In the genomic region with DNA sequence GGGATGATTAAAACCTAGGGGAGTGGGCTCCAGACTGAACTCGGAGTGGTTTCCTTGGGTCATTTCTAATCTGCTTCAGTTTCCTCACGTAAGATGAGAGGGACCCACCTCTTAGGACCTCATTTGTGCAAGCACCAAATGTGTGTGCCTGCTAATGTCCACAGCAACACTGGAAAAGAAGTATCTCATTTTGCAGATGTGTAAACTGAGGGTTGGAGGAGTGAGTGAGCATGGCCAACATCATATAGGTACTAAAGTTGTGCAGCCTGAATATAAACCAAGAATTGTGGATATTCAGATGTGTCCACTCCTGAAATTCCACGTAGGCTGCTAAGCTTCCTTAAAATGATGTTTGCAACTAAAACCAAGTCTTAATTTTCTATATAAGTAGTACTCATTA, we compare ENCODE assay signal across 9 cellular contexts. TPM values are rescaled to one million over a fixed set of nuclear protein-coding genes. Genes with fewer than 3 reads are reported as not detected.
DNase-seq lines count a peak whose midpoint lies in the region; TF ChIP-seq lines count a peak whose summit lies in the region.
"Had no signal": no experiment of that assay in that cellular context is flagged by ENCODE, and none has a peak within 500 bp of the region (broad histone marks: within the 10 kb centered on the region; RNA-seq: fewer than 3 reads in every experiment).

No MANE protein-coding gene starts in this region.

- H3K4me3 Mint-ChIP-seq in T-helper 1 cell treated with Interleukin-12 subunit alpha and Interleukin-12 subunit beta and Interleukin-4 antibody, amounts not matched to agents 30 μg/mL and 1 μg/mL, for 36 hours = no peak overlapping the region

- peaks cover 19% of the 10 kb centered on the region for H3K4me1 Mint-ChIP-seq in T-helper 1 cell treated with Interleukin-12 subunit alpha and Interleukin-12 subunit beta and Interleukin-4 antibody, amounts not matched to agents 30 μg/mL and 1 μg/mL, for 36 hours (ENCODE audit: low read depth)

- peak overlapping the region; percentile 47; the same call in 1 of the 2 replicates for H3K27ac ChIP-seq in VCaP
- H3K27ac ChIP-seq in layer of hippocampus (ENCODE audit: low read depth, low read length) = peak overlapping the region; percentile 60
- peak overlapping the region; percentile 46 for H3K27ac ChIP-seq in stomach smooth muscle (ENCODE audit: low read length)

- H3K27me3 ChIP-seq in layer of hippocampus (ENCODE audit: control insufficient read depth, insufficient read depth, low read length) = no peaks in the 10 kb centered on the region
- H3K27me3 ChIP-seq in stomach smooth muscle (ENCODE audit: control insufficient read depth in 1 of 2, insufficient read depth in 2 of 2, low read length in 2 of 2) = no peaks in the 10 kb centered on the region
- no peaks in the 10 kb centered on the region for H3K27me3 ChIP-seq in MG63

- peak overlapping the region; percentile 26 for H3K27ac Mint-ChIP-seq in T-helper 1 cell treated with Interleukin-12 subunit alpha and Interleukin-12 subunit beta and Interleukin-4 antibody, amounts not matched to agents 30 μg/mL and 1 μg/mL, for 36 hours

- peaks cover 32% of the 10 kb centered on the region for H3K4me1 ChIP-seq in stomach smooth muscle (ENCODE audit: control insufficient read depth, insufficient read depth, low read length)

- DNase-seq in T-helper 1 cell (no peak), MG63 (no peak)
- DNase-seq in central memory CD4-positive, alpha-beta T cell = no peak
- DNase-seq in activated CD8-positive, alpha-beta memory T cell treated with anti-CD3 and anti-CD28 coated beads, Interleukin-2, amount 50 U/mL, for 4 hours = no peak
- DNase-seq: 8988T had no signal

- H3K27me3 Mint-ChIP-seq in T-helper 1 cell treated with Interleukin-12 subunit alpha and Interleukin-12 subunit beta and Interleukin-4 antibody, amounts not matched to agents 30 μg/mL and 1 μg/mL, for 36 hours (ENCODE audit: low read depth) = peaks cover 3% of the 10 kb centered on the region

- H3K4me3 ChIP-seq in stomach smooth muscle (ENCODE audit: low read length in 2 of 2) = no peak overlapping the region
- H3K4me3 ChIP-seq in MG63 = no peak overlapping the region

- TF ChIP-seq CTCF in VCaP (conservative IDR thresholded peaks at IDR 0.05) = no peak

- H3K9me3 Mint-ChIP-seq in T-helper 1 cell treated with Interleukin-12 subunit alpha and Interleukin-12 subunit beta and Interleukin-4 antibody, amounts not matched to agents 30 μg/mL and 1 μg/mL, for 36 hours = no peaks in the 10 kb centered on the region

- H3K36me3 Mint-ChIP-seq in T-helper 1 cell treated with Interleukin-12 subunit alpha and Interleukin-12 subunit beta and Interleukin-4 antibody, amounts not matched to agents 30 μg/mL and 1 μg/mL, for 36 hours (ENCODE audit: low read depth) = no peaks in the 10 kb centered on the region

- H3K36me3 ChIP-seq in stomach smooth muscle (ENCODE audit: control insufficient read depth in 2 of 2, insufficient read depth in 2 of 2, low read length in 2 of 2) (no peaks in the 10 kb centered on the region), MG63 (peaks cover 17% of the 10 kb centered on the region)

- no peak overlapping the region for H3K9ac ChIP-seq in stomach smooth muscle (ENCODE audit: low read length in 2 of 2)

- no peaks in the 10 kb centered on the region for H3K9me3 ChIP-seq in stomach smooth muscle (ENCODE audit: control insufficient read depth in 2 of 2, low read length in 2 of 2)
- no peaks in the 10 kb centered on the region for H3K9me3 ChIP-seq in MG63

RNA-seq across cellular contexts. Expression of a gene that starts 51.7 kb away (rescaled TPM):
- 16.5 and 20.5 TPM in 2 replicates for total RNA-seq in MG63 (2014; rRNA removed; shearing (Covaris generic); ENCODE audit: low replicate concordance)
